In the genomic region with DNA sequence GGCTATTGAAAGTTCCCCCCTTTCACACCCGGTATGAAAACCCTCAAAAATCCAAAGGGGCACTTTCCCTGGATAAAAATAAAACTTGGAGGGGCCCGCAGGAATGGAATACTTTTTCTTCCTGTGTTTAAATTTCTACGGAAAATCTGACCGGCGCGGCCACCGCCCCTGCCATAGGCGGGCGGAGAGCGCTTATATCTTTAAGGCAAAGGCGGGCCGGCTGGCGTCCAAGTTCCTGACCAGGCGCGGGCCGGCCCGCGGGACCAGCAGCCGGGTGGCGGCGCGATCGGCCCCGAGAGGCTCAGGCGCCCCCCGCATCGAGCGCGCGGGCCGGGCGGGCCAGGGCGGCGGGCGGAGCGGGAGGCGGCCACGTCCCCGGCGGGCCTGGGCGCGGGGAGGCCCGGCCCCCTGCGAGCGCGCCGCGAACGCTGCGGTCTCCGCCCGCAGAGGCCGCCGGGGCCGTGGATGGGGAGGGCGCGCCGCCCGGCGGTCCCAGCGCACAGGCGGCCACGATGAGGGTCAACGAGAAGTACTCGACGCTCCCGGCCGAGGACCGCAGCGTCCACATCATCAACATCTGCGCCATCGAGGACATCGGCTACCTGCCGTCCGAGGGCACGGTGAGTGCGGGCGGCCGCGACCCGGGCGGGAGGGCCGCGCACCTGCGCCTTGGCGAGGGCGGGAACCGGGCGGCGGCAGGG, we compare ENCODE assay signal across 12 cellular contexts.
DNase-seq lines count a peak whose midpoint lies in the region; ATAC-seq and TF ChIP-seq lines count a peak whose summit lies in the region.
"Had no signal": no experiment of that assay in that cellular context is flagged by ENCODE, and none has a peak within 500 bp of the region (broad histone marks: within the 10 kb centered on the region; RNA-seq: fewer than 3 reads in every experiment).

A gene (plus strand): TSS at position 223 of the 701 bp plus-strand sequence. CDS start 290 bp downstream, at position 513.

- peak within 1 kb of the TSS; percentile 64 for H3K4me3 ChIP-seq in BLaER1
- peak within 1 kb of the TSS; percentile 32 for H3K4me3 ChIP-seq in parathyroid adenoma (ENCODE audit: low read depth, low read length)
- H3K4me3 ChIP-seq: HAP-1 had no signal

- peaks cover 60% of the 10 kb centered on the region for H3K27me3 ChIP-seq in BLaER1
- H3K27me3 ChIP-seq in parathyroid adenoma (ENCODE audit: control insufficient read depth, insufficient read depth, low read length) = no peaks in the 10 kb centered on the region

- TF ChIP-seq CTCF in VCaP (conservative IDR thresholded peaks at IDR 0.05) (peak; percentile 40), parathyroid adenoma (IDR thresholded peaks at IDR 0.05) (no peak)

- peaks cover 30% of the 10 kb centered on the region for H4K20me1 ChIP-seq in BLaER1

- H3K9ac ChIP-seq in BLaER1 = no peak within 1 kb of the TSS
- H3K9ac ChIP-seq in parathyroid adenoma = no peak within 1 kb of the TSS

- H2AFZ ChIP-seq in parathyroid adenoma = peak within 1 kb of the TSS; percentile 58

- H3K79me2 ChIP-seq in parathyroid adenoma = no peaks in the 10 kb centered on the region

- DNase-seq in hepatic stellate cell (ENCODE audit: low spot score) (peak; percentile 64), T1000 (lab: John Stamatoyannopoulos, UW) (no peak)
- DNase-seq in stimulated activated CD4-positive, alpha-beta T cell treated with anti-CD3 and anti-CD28 coated beads, Interleukin-2, amount 100 ng/mL, for 48 hours = no peak
- DNase-seq in stimulated activated CD8-positive, alpha-beta memory T cell treated with anti-CD3 and anti-CD28 coated beads, Interleukin-4, amount 100 ng/mL, for 48 hours = no peak
- DNase-seq: CD4-positive, alpha-beta memory T cell; NCI-H524 treated with DMSO at 0.1 percent for 48 hours had no signal

- ATAC-seq in GM19395 (IDR thresholded peaks at IDR 0.05; ENCODE audit: unreplicated experiment) = no peak
- ATAC-seq: activated CD4-positive, CD25-positive, alpha-beta regulatory T cell treated with anti-CD3 and anti-CD28 coated beads, Interleukin-2, amount 50 U/mL, for 24 hours had no signal

- peaks cover 70% of the 10 kb centered on the region for H3K4me1 ChIP-seq in BLaER1
- H3K4me1 ChIP-seq in parathyroid adenoma = no peaks in the 10 kb centered on the region
- H3K4me1 ChIP-seq: HAP-1 had no signal

- H3K9me3 ChIP-seq in BLaER1 (no peaks in the 10 kb centered on the region), parathyroid adenoma (ENCODE audit: control insufficient read depth, low read length) (no peaks in the 10 kb centered on the region)
- H3K9me3 ChIP-seq: HAP-1 had no signal

- no peaks in the 10 kb centered on the region for H3K36me3 ChIP-seq in BLaER1
- H3K36me3 ChIP-seq in parathyroid adenoma (ENCODE audit: control insufficient read depth, insufficient read depth, low read length) = no peaks in the 10 kb centered on the region
- H3K36me3 ChIP-seq: HAP-1 had no signal

- H3K27ac ChIP-seq in BLaER1 (no peak within 1 kb of the TSS), VCaP (peak within 1 kb of the TSS; percentile 3; the same call in 1 of the 2 replicates), parathyroid adenoma (peak within 1 kb of the TSS; percentile 51)

- H3K4me2 ChIP-seq in BLaER1 = peak within 1 kb of the TSS; percentile 95
- peak within 1 kb of the TSS; percentile 68 for H3K4me2 ChIP-seq in parathyroid adenoma (ENCODE audit: low read length)
